Comparison of ENCODE assay signal across 30 cellular contexts in the genomic region with DNA sequence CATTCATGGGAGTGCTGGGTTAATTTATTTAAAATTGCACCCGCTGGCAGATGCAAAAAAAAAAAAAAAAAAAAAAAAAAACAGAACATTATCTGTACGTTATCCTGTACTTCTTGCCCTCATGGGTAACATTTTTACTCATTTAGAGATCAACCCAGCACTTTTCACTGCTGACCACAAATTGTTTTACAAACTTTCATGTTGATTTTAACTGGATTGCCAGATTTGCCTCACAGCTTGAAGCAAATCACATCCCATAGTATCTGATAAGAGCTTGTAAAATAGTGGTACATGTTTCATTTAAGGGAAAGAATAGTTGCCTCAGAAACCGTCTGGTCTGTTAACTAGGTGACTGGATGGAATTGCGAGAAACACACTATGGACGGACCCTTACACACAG.
"Had no signal": no experiment of that assay in that cellular context is flagged by ENCODE, and none has a peak within 500 bp of the region (broad histone marks: within the 10 kb centered on the region; RNA-seq: fewer than 3 reads in every experiment).

No MANE protein-coding gene starts in this region.

- H3K27me3 Mint-ChIP-seq: activated CD4-positive, alpha-beta T cell treated with anti-CD3 and anti-CD28 coated beads for 36 hours; activated CD8-positive, alpha-beta memory T cell treated with anti-CD3 and anti-CD28 coated beads, Interleukin-2, amount 10 ng/mL, durations not matched to agents 7 days and 5 days; progenitor cell of endocrine pancreas; stimulated activated naive CD8-positive, alpha-beta T cell treated with anti-CD3 and anti-CD28 coated beads, Interleukin-15, Interleukin-2, amounts not matched to agents 100 ng/mL and 50 ng/mL, for 24 hours had no signal

- DNase-seq: activated CD4-positive, alpha-beta T cell treated with anti-CD3 and anti-CD28 coated beads for 36 hours; activated CD4-positive, CD25-positive, alpha-beta regulatory T cell; activated CD8-positive, alpha-beta memory T cell treated with anti-CD3 and anti-CD28 coated beads, Interleukin-2, amount 10 ng/mL, durations not matched to agents 7 days and 5 days; activated CD8-positive, alpha-beta T cell treated with anti-CD3 and anti-CD28 coated beads, Interleukin-2, amount 10 ng/mL, durations not matched to agents 7 days and 5 days; activated naive CD4-positive, alpha-beta T cell; activated T-cell treated with anti-CD3 and anti-CD28 coated beads, Interleukin-2, amount 50 U/mL, for 48 hours; aorta; caudate nucleus; dermis blood vessel endothelial cell; effector CD4-positive, alpha-beta T cell; islet precursor cell; left ventricle myocardium inferior; ovary; right lobe of liver; stimulated activated CD4-positive, alpha-beta T cell treated with anti-CD3 and anti-CD28 coated beads, Interleukin-12 subunit alpha, Interleukin-12 subunit beta, amount 100 ng/mL, for 4 hours; stimulated activated CD4-positive, alpha-beta T cell treated with anti-CD3 and anti-CD28 coated beads, Interleukin-4, amount 100 ng/mL, for 24 hours; T-helper 2 cell; trophoblast cell had no signal

- H3K4me2 ChIP-seq: hepatocyte had no signal

- H3K9me3 ChIP-seq: esophagus muscularis mucosa, left ventricle myocardium inferior, ovary, right lobe of liver, thoracic aorta had no signal

- H3K27ac ChIP-seq: esophagus muscularis mucosa, hepatocyte, left ventricle myocardium inferior, ovary, right lobe of liver, thoracic aorta had no signal

- ATAC-seq: activated CD4-positive, alpha-beta T cell treated with anti-CD3 and anti-CD28 coated beads for 36 hours; activated CD8-positive, alpha-beta memory T cell treated with anti-CD3 and anti-CD28 coated beads, Interleukin-2, amount 10 ng/mL, durations not matched to agents 7 days and 5 days; activated CD8-positive, alpha-beta T cell treated with anti-CD3 and anti-CD28 coated beads, Interleukin-2, amount 10 ng/mL, durations not matched to agents 7 days and 5 days; activated naive CD4-positive, alpha-beta T cell treated with anti-CD3 and anti-CD28 coated beads, Interleukin-2, amount 50 U/mL, for 72 hours; right lobe of liver; stimulated activated effector memory CD8-positive, alpha-beta T cell treated with anti-CD3 and anti-CD28 coated beads, Interleukin-12 subunit alpha, Interleukin-12 subunit beta, amount 100 ng/mL, for 72 hours had no signal

- H3K4me1 Mint-ChIP-seq: activated CD4-positive, alpha-beta T cell treated with anti-CD3 and anti-CD28 coated beads for 36 hours; activated CD8-positive, alpha-beta memory T cell treated with anti-CD3 and anti-CD28 coated beads, Interleukin-2, amount 10 ng/mL, durations not matched to agents 7 days and 5 days; nephron; stimulated activated effector memory CD8-positive, alpha-beta T cell treated with anti-CD3 and anti-CD28 coated beads, Interleukin-12 subunit alpha, Interleukin-12 subunit beta, amount 100 ng/mL, for 72 hours had no signal

- H3K27ac Mint-ChIP-seq: activated CD4-positive, alpha-beta T cell treated with anti-CD3 and anti-CD28 coated beads for 36 hours; activated CD8-positive, alpha-beta memory T cell treated with anti-CD3 and anti-CD28 coated beads, Interleukin-2, amount 10 ng/mL, durations not matched to agents 7 days and 5 days; activated CD8-positive, alpha-beta T cell treated with anti-CD3 and anti-CD28 coated beads, Interleukin-2, amount 10 ng/mL, durations not matched to agents 7 days and 5 days; activated naive CD4-positive, alpha-beta T cell treated with anti-CD3 and anti-CD28 coated beads, Interleukin-2, amount 50 U/mL, for 72 hours; nephron; progenitor cell of endocrine pancreas; stimulated activated effector memory CD8-positive, alpha-beta T cell treated with anti-CD3 and anti-CD28 coated beads, Interleukin-12 subunit alpha, Interleukin-12 subunit beta, amount 100 ng/mL, for 72 hours; stimulated activated naive CD8-positive, alpha-beta T cell treated with anti-CD3 and anti-CD28 coated beads, Interleukin-15, Interleukin-2, amounts not matched to agents 100 ng/mL and 50 ng/mL, for 24 hours had no signal

- H2AFZ ChIP-seq: hepatocyte had no signal

- FAIRE-seq: colon, frontal cortex, urothelium cell line had no signal

- H3K36me3 Mint-ChIP-seq: activated CD8-positive, alpha-beta memory T cell treated with anti-CD3 and anti-CD28 coated beads, Interleukin-2, amount 10 ng/mL, durations not matched to agents 7 days and 5 days; stimulated activated effector memory CD8-positive, alpha-beta T cell treated with anti-CD3 and anti-CD28 coated beads, Interleukin-12 subunit alpha, Interleukin-12 subunit beta, amount 100 ng/mL, for 72 hours had no signal

- H3K4me3 ChIP-seq: esophagus muscularis mucosa, hepatocyte, left ventricle myocardium inferior, lung, ovary, right lobe of liver, thoracic aorta had no signal

- H3K27me3 ChIP-seq: esophagus muscularis mucosa, hepatocyte, ovary, right lobe of liver had no signal

- H3K9me3 Mint-ChIP-seq: nephron; stimulated activated naive CD8-positive, alpha-beta T cell treated with anti-CD3 and anti-CD28 coated beads, Interleukin-15, Interleukin-2, amounts not matched to agents 100 ng/mL and 50 ng/mL, for 24 hours had no signal

- H3K36me3 ChIP-seq: esophagus muscularis mucosa, left ventricle myocardium inferior, ovary, right lobe of liver, thoracic aorta had no signal

- H3K4me3 Mint-ChIP-seq: activated CD4-positive, alpha-beta T cell treated with anti-CD3 and anti-CD28 coated beads for 36 hours; activated CD8-positive, alpha-beta memory T cell treated with anti-CD3 and anti-CD28 coated beads, Interleukin-2, amount 10 ng/mL, durations not matched to agents 7 days and 5 days; activated CD8-positive, alpha-beta T cell treated with anti-CD3 and anti-CD28 coated beads, Interleukin-2, amount 10 ng/mL, durations not matched to agents 7 days and 5 days; nephron; stimulated activated effector memory CD8-positive, alpha-beta T cell treated with anti-CD3 and anti-CD28 coated beads, Interleukin-12 subunit alpha, Interleukin-12 subunit beta, amount 100 ng/mL, for 72 hours; stimulated activated naive CD8-positive, alpha-beta T cell treated with anti-CD3 and anti-CD28 coated beads, Interleukin-15, Interleukin-2, amounts not matched to agents 100 ng/mL and 50 ng/mL, for 24 hours had no signal

- H3K79me2 ChIP-seq: hepatocyte had no signal

- H3K4me1 ChIP-seq: esophagus muscularis mucosa, left ventricle myocardium inferior, right lobe of liver had no signal
